20 cellular contexts compared by ENCODE assay signal in the genomic region with DNA sequence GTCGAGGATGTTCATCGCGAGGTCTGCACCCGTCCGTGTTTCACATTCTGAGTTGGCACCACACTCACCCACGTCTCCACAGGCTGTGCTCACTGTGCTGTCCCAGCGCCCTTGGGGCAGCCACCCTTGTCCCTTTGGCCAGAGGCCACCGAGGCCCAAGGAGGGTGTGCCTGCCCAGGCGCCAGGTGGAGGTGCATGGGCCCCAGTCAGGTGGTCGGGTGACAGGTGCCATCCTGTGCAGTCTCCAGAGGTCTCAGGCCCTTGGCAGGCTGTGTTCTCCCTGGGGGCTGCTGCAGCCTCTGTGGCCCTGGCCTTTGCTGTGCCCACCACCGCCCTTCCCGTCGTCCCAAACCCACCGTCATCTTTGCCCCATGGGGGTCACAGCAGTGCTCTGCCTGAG. TPM values are rescaled to one million over a fixed set of nuclear protein-coding genes. Genes with fewer than 3 reads are reported as not detected.
DNase-seq lines count a peak whose midpoint lies in the region; ATAC-seq and TF ChIP-seq lines count a peak whose summit lies in the region.
"Had no signal": no experiment of that assay in that cellular context is flagged by ENCODE, and none has a peak within 500 bp of the region (broad histone marks: within the 10 kb centered on the region; RNA-seq: fewer than 3 reads in every experiment).

No MANE protein-coding gene starts in this region.

- POLR2A ChIA-PET in CD4-positive, alpha-beta T cell (lab: Charles Lee) = no interaction called here

- H3K36me3 ChIP-seq in aorta (ENCODE audit: control insufficient read depth in 1 of 2, insufficient read depth in 2 of 2, low read length in 1 of 2) = peaks cover 0 to 13% of the 10 kb centered on the region in 2 donors

- no peak for DNase-seq in CD4-positive, alpha-beta T cell
- DNase-seq in D341Med (ENCODE audit: low spot score) (peak; percentile 18), chondrocyte (ENCODE audit: low spot score) (peak; percentile 81), aorta (no peak)
- DNase-seq in NK-92 treated with Interleukin-12 subunit alpha and Interleukin-12 subunit beta, amount 100 ng/mL, for 24 hours (lab: John Stamatoyannopoulos, UW) = no peak
- DNase-seq: ACHN; BE2C; C1 segment of cervical spinal cord; Caco-2; CD4-positive, CD25-positive, alpha-beta regulatory T cell; DMS153; DMS79; GDM1; GOT3; H7; HFFc6 had no signal

- peaks cover 37% of the 10 kb centered on the region for H3K36me3 Mint-ChIP-seq in CD4-positive, alpha-beta T cell (ENCODE audit: low read depth)
- peaks cover 16% of the 10 kb centered on the region for H3K36me3 Mint-ChIP-seq in chondrocyte (ENCODE audit: low read depth)

- intact Hi-C loops in CD4-positive, alpha-beta T cell (cut with DNase I, micrococcal nuclease) = loop anchor here in 1 of 2 experiments (10.0 kb wide), 1 partner anchor 506 kb away; the partner anchor contains the start of gene ARRDC1
- intact Hi-C loops in aorta (cut with DNase I) = no loop called here

- no peak overlapping the region for H3K27ac ChIP-seq in CD4-positive, alpha-beta T cell (ENCODE audit: low read depth, low read length)
- H3K27ac ChIP-seq in aorta (ENCODE audit: low read depth in 1 of 2, low read length in 2 of 2) = no peak overlapping the region
- H3K27ac ChIP-seq: HL-60 had no signal

- 89 to 91% methylated on average over 14 of the region's 14 CpGs for WGBS in aorta, 2 donors

- peaks cover 18% of the 10 kb centered on the region for H3K4me1 Mint-ChIP-seq in CD4-positive, alpha-beta T cell (ENCODE audit: low read depth)
- no peaks in the 10 kb centered on the region for H3K4me1 Mint-ChIP-seq in chondrocyte (ENCODE audit: low read depth)

- no peaks in the 10 kb centered on the region for H3K27me3 ChIP-seq in CD4-positive, alpha-beta T cell (ENCODE audit: control insufficient read depth, insufficient read depth, low read length)
- no peaks in the 10 kb centered on the region for H3K27me3 ChIP-seq in aorta (ENCODE audit: control insufficient read depth in 1 of 2, insufficient read depth in 2 of 2, low read length in 1 of 2)
- H3K27me3 ChIP-seq: BE2C had no signal

- H3K9me3 Mint-ChIP-seq in CD4-positive, alpha-beta T cell = no peaks in the 10 kb centered on the region
- H3K9me3 Mint-ChIP-seq in chondrocyte (ENCODE audit: low read depth) = no peaks in the 10 kb centered on the region
- H3K9me3 Mint-ChIP-seq: HFFc6 had no signal

- no peak overlapping the region for H3K4me3 ChIP-seq in aorta (ENCODE audit: low read length in 2 of 2)

- peak overlapping the region; percentile 56 for H3K27ac Mint-ChIP-seq in CD4-positive, alpha-beta T cell
- no peak overlapping the region for H3K27ac Mint-ChIP-seq in chondrocyte (ENCODE audit: unreplicated experiment)
- H3K27ac Mint-ChIP-seq: HFFc6 had no signal

- H3K4me3 Mint-ChIP-seq in CD4-positive, alpha-beta T cell = peak overlapping the region; percentile 30
- H3K4me3 Mint-ChIP-seq in chondrocyte (ENCODE audit: unreplicated experiment) = no peak overlapping the region
- H3K4me3 Mint-ChIP-seq: HFFc6 had no signal

- no peaks in the 10 kb centered on the region for H3K27me3 Mint-ChIP-seq in CD4-positive, alpha-beta T cell
- H3K27me3 Mint-ChIP-seq in chondrocyte (ENCODE audit: low read depth) = no peaks in the 10 kb centered on the region
- H3K27me3 Mint-ChIP-seq: CD4-positive, CD25-positive, alpha-beta regulatory T cell had no signal

- no peak for TF ChIP-seq CTCF in CD4-positive, alpha-beta T cell (IDR thresholded peaks at IDR 0.05)
- TF ChIP-seq CTCF in chondrocyte (IDR thresholded peaks at IDR 0.05) = no peak

- H3K4me1 ChIP-seq in aorta (ENCODE audit: control insufficient read depth in 1 of 2, insufficient read depth in 2 of 2, low read length in 2 of 2) = no peaks in the 10 kb centered on the region
- H3K4me1 ChIP-seq: BE2C, Caco-2 had no signal

- no peak for ATAC-seq in CD4-positive, alpha-beta T cell (ENCODE audit: poor library complexity)
- ATAC-seq in aorta (ENCODE audit: low FRiP score) = peak; percentile 53
- ATAC-seq in GM19023 (IDR thresholded peaks at IDR 0.05; ENCODE audit: unreplicated experiment) = no peak
- ATAC-seq: HCT116 had no signal

- no peaks in the 10 kb centered on the region for H3K9me3 ChIP-seq in CD4-positive, alpha-beta T cell (ENCODE audit: control insufficient read depth, low read length)
- no peaks in the 10 kb centered on the region for H3K9me3 ChIP-seq in aorta (ENCODE audit: control insufficient read depth, low read length)
- H3K9me3 ChIP-seq: BE2C, Caco-2 had no signal

- CTCF ChIA-PET in CD4-positive, alpha-beta T cell (lab: Charles Lee) = no interaction called here

RNA-seq across cellular contexts. Expression of gene MAN1B1, which starts 12.4 kb away (rescaled TPM):
- total RNA-seq in CD4-positive, alpha-beta T cell = 10 to 100 TPM; 60.9 to 66.9 TPM
- total RNA-seq in chondrocyte = 105 to 117 TPM (median 106 TPM) in 3 replicates
- total RNA-seq in aorta = 10 to 100 TPM; 28.4 to 52.2 TPM
- polyA plus RNA-seq in aorta = 100 to 1,000 TPM in 1 of 2 donors, 10 to 100 TPM in 1; 21.2 to 104 TPM

RNA-seq across cellular contexts. Expression of gene DPP7, which starts 15.3 kb away (rescaled TPM):
- total RNA-seq in CD4-positive, alpha-beta T cell = 100 to 1,000 TPM; 344 to 349 TPM
- total RNA-seq in chondrocyte = 54.0 to 85.0 TPM (median 82.2 TPM) in 3 replicates
- total RNA-seq in aorta = 100 to 1,000 TPM in 1 of 2 donors, 10 to 100 TPM in 1; 97.4 to 153 TPM
- 100 to 1,000 TPM in 1 of 2 donors, 10 to 100 TPM in 1; 98.8 to 598 TPM for polyA plus RNA-seq in aorta

RNA-seq across cellular contexts. Expression of gene UAP1L1, which starts 21.9 kb away (rescaled TPM):
- 1 to 10 TPM; 6.5 to 6.8 TPM for total RNA-seq in CD4-positive, alpha-beta T cell
- total RNA-seq in chondrocyte = 26.1 to 44.0 TPM (median 41.7 TPM) in 3 replicates
- 10 to 100 TPM in 1 of 2 donors, 1 to 10 TPM in 1; 7.9 to 20.6 TPM for total RNA-seq in aorta
- 10 to 100 TPM in 1 of 2 donors, 1 to 10 TPM in 1; 4.1 to 13.2 TPM for polyA plus RNA-seq in aorta

RNA-seq across cellular contexts. Expression of gene SAPCD2, which starts 28.9 kb away (rescaled TPM):
- under 1 TPM; 0.17 to 0.19 TPM for total RNA-seq in CD4-positive, alpha-beta T cell
- total RNA-seq in chondrocyte (0.87 to 3.2 TPM (median 2.5 TPM) in 3 replicates), aorta (under 1 TPM; 0.26 to 0.60 TPM)
- under 1 TPM in 1 of 2 donors, not detected in 1; 0.50 TPM for polyA plus RNA-seq in aorta

RNA-seq across cellular contexts. Expression of gene GRIN1, which starts 39.7 kb away (rescaled TPM):
- total RNA-seq in CD4-positive, alpha-beta T cell = not detected
- total RNA-seq in chondrocyte (0.07 TPM in 1 of 3 replicates, not detected in the others), aorta (not detected)
- polyA plus RNA-seq in aorta = not detected
- total RNA-seq: CD4-positive, CD25-positive, alpha-beta regulatory T cell; HT1080 had no signal
- polyA plus RNA-seq: CD4-positive, CD25-positive, alpha-beta regulatory T cell had no signal

Comparison
In these comparisons a context has a peak if more than half of its experiments do, and no peak if none do; other contexts are left out.
1. DNase-seq: peak in D341Med (single experiment) and chondrocyte (single experiment); none in CD4-positive, alpha-beta T cell (0 of 10), aorta (0 of 2) and NK-92 treated with Interleukin-12 subunit alpha and Interleukin-12 subunit beta, amount 100 ng/mL, for 24 hours (single experiment).